ENCODE assay signal across 22 cellular contexts in genomic region chr4:1357356-1358248, GRCh38. TPM values are rescaled to one million over a fixed set of nuclear protein-coding genes. Genes with fewer than 3 reads are reported as not detected.
A peak's percentile ranks its signal among the peaks of the same experiment; 100 is the strongest.
DNase-seq lines count a peak whose midpoint lies in the region; ATAC-seq, FAIRE-seq and TF ChIP-seq lines count a peak whose summit lies in the region.
"Had no signal": no experiment of that assay in that cellular context is flagged by ENCODE, and none has a peak within 500 bp of the region (broad histone marks: within the 10 kb centered on the region; RNA-seq: fewer than 3 reads in every experiment).

No MANE protein-coding gene starts in this region.

- DNase-seq in HepG2 (ENCODE audit: low spot score) (no peak), right lobe of liver (no peak), cerebellum (ENCODE audit: low spot score) (peak; percentile 55), mesenchymal stem cell (no peak), substantia nigra (lab: John Stamatoyannopoulos, UW) (peak in 34 of 49 donors; percentile 9 to 82 (median 42)), progenitor cell of endocrine pancreas (ENCODE audit: low spot score, unreplicated experiment) (no peak), NCI-H510A treated with DMSO at 0.1 percent for 48 hours (lab: John Stamatoyannopoulos, UW) (no peak), urothelium cell line (ENCODE audit: low spot score) (no peak)
- DNase-seq: CD8-positive, alpha-beta T cell; DMS 273 treated with DMSO at 0.1 percent for 48 hours; HFFc6; Karpas-422; MM.1S; NCI-H1417; NCI-H1930; NCI-H2171; NCI-H446 treated with DMSO at 0.1 percent for 48 hours; NCI-H82; SHP77 had no signal

- H2BK15ac ChIP-seq in mesenchymal stem cell (ENCODE audit: low read depth, poor library complexity, severe bottlenecking): no peak overlapping the region

- H2BK5ac ChIP-seq in mesenchymal stem cell (ENCODE audit: low read depth, low read length, poor library complexity, severe bottlenecking): no peak overlapping the region

- H3K9me3 Mint-ChIP-seq in progenitor cell of endocrine pancreas (ENCODE audit: low read depth): no peaks in the 10 kb centered on the region
- H3K9me3 Mint-ChIP-seq: CD8-positive, alpha-beta T cell; HFFc6 had no signal

- H3K27ac Mint-ChIP-seq in progenitor cell of endocrine pancreas: no peak overlapping the region
- H3K27ac Mint-ChIP-seq: CD8-positive, alpha-beta T cell; HFFc6 had no signal

- H2AK5ac ChIP-seq in mesenchymal stem cell (ENCODE audit: low read length, severe bottlenecking): no peak overlapping the region

- peaks cover 16% of the 10 kb centered on the region for H3K4me1 ChIP-seq in HepG2 (ENCODE audit: insufficient read depth, low read length)
- H3K4me1 ChIP-seq in right lobe of liver: no peaks in the 10 kb centered on the region
- H3K4me1 ChIP-seq in mesenchymal stem cell (ENCODE audit: control insufficient read depth, insufficient read depth, low read depth, low read length): peaks cover 6% of the 10 kb centered on the region
- H3K4me1 ChIP-seq: A549 had no signal

- no peak overlapping the region for H3K23ac ChIP-seq in mesenchymal stem cell (ENCODE audit: low read length in 2 of 2)

- no peaks in the 10 kb centered on the region for H4K20me1 ChIP-seq in HepG2 (ENCODE audit: insufficient read depth, low read length)

- TF ChIP-seq RAD21 in HepG2 (CRISPR knock-in tag; IDR thresholded peaks at IDR 0.05): no peak

- no peak overlapping the region for H3K9ac ChIP-seq in HepG2 (ENCODE audit: insufficient read depth, low read depth, low read length)
- H3K9ac ChIP-seq in mesenchymal stem cell (ENCODE audit: low read length): no peak overlapping the region

- no peak overlapping the region for H2BK120ac ChIP-seq in mesenchymal stem cell (ENCODE audit: low read depth, low read length)

- TF ChIP-seq POLR2A in HepG2 (IDR thresholded peaks at IDR 0.05; ENCODE audit: insufficient read depth in 1 of 2, low read depth in 2 of 2, low read length in 2 of 2) (no peak), right lobe of liver (IDR thresholded peaks at IDR 0.05) (no peak)

- no peak for TF ChIP-seq EP300 in HepG2 (IDR thresholded peaks at IDR 0.05; ENCODE audit: low read depth in 2 of 2, low read length in 2 of 2)
- no peak for TF ChIP-seq EP300 in HepG2 (CRISPR knock-in tag; IDR thresholded peaks at IDR 0.05; ENCODE audit: borderline replicate concordance)

- POLR2A ChIA-PET in HepG2 (lab: Yijun Ruan, JAX): no interaction called here

- no peaks in the 10 kb centered on the region for H3K9me3 ChIP-seq in HepG2 (ENCODE audit: low read length)
- H3K9me3 ChIP-seq in right lobe of liver: no peaks in the 10 kb centered on the region
- H3K9me3 ChIP-seq in mesenchymal stem cell (ENCODE audit: control insufficient read depth, low read length): no peaks in the 10 kb centered on the region
- H3K9me3 ChIP-seq: A549 had no signal

- in situ Hi-C loops in HepG2 (cut with HindIII; ENCODE audit: extremely low pct_ligation_motif_present, low pct_unique_long_range_greater_than_20kb): loop anchor here (10.0 kb wide), 1 partner anchor 157 kb away; no protein-coding TSS in a partner anchor

- H3K36me3 ChIP-seq in HepG2 (replicated peaks in 1 of 2; ENCODE audit: control insufficient read depth in 1 of 2, insufficient read depth in 2 of 2, low read length in 2 of 2) (peaks cover 6 to 11% of the 10 kb centered on the region in 2 experiments; a peak in 4 of 5 replicates), right lobe of liver (peaks cover 0 to 23% (median 3%) of the 10 kb centered on the region in 4 donors), mesenchymal stem cell (ENCODE audit: control insufficient read depth in 1 of 2, insufficient read depth in 2 of 2, low read depth in 1 of 2, low read length in 2 of 2) (peaks cover 51 to 94% of the 10 kb centered on the region in 2 experiments)

- no peak overlapping the region for H3K18ac ChIP-seq in mesenchymal stem cell (ENCODE audit: low read depth in 1 of 2, low read length in 2 of 2)

- peak overlapping the region; percentile 4 for H4K8ac ChIP-seq in mesenchymal stem cell (ENCODE audit: low read length)

- no peak for FAIRE-seq in HepG2 (lab: Jason Lieb, UNC)
- no peak for FAIRE-seq in urothelium cell line (lab: Jason Lieb, UNC)
- FAIRE-seq: A549 had no signal

- no peaks in the 10 kb centered on the region for H3K4me1 Mint-ChIP-seq in progenitor cell of endocrine pancreas (ENCODE audit: low read depth)

- H2AFZ ChIP-seq in HepG2 (ENCODE audit: low read length): no peak overlapping the region
- H2AFZ ChIP-seq in mesenchymal stem cell (ENCODE audit: low read depth, low read length): no peak overlapping the region

- peaks cover 4% of the 10 kb centered on the region for H3K36me3 Mint-ChIP-seq in progenitor cell of endocrine pancreas (ENCODE audit: insufficient read depth)

- TF ChIP-seq CTCF in HepG2 (CRISPR knock-in tag; IDR thresholded peaks at IDR 0.05): no peak
- no peak for TF ChIP-seq CTCF in right lobe of liver (IDR thresholded peaks at IDR 0.05)
- no peak for TF ChIP-seq CTCF in progenitor cell of endocrine pancreas (IDR thresholded peaks at IDR 0.05; ENCODE audit: unreplicated experiment)

- H4K91ac ChIP-seq in mesenchymal stem cell (ENCODE audit: low read length): peak overlapping the region; percentile 25

- BruUV-seq in HepG2 (replicated peaks; lab: Mats Ljungman, UMichigan): no TSS peak

- intact Hi-C loops in HepG2 (cut with micrococcal nuclease; ENCODE audit: unreplicated experiment): loop anchor here (5.0 kb wide), 1 partner anchor 155 kb away; no protein-coding TSS in a partner anchor
- intact Hi-C loops in right lobe of liver (cut with DNase I): loop anchor here (10.0 kb wide), 2 partner anchors 157 to 223 kb away; no protein-coding TSS in a partner anchor

- H3K27me3 ChIP-seq in HepG2 (ENCODE audit: control insufficient read depth in 1 of 2, insufficient read depth in 2 of 2, low read length in 2 of 2) (no peaks in the 10 kb centered on the region), right lobe of liver (no peaks in the 10 kb centered on the region), mesenchymal stem cell (ENCODE audit: control insufficient read depth in 1 of 2, insufficient read depth in 1 of 2, low read length in 2 of 2) (no peaks in the 10 kb centered on the region)

- H3K4ac ChIP-seq in mesenchymal stem cell (ENCODE audit: low read depth in 1 of 2, low read length in 2 of 2): no peak overlapping the region

- H3K27ac ChIP-seq in HepG2 (ENCODE audit: extremely low read length, insufficient read depth, low read length) (no peak overlapping the region), right lobe of liver (no peak overlapping the region), mesenchymal stem cell (ENCODE audit: low read length, poor library complexity, severe bottlenecking) (no peak overlapping the region), substantia nigra (ENCODE audit: low read depth, low read length, poor library complexity, severe bottlenecking) (no peak overlapping the region)
- H3K27ac ChIP-seq: A549 had no signal

- H3K79me1 ChIP-seq in mesenchymal stem cell (replicated peaks; ENCODE audit: low read length, poor library complexity, severe bottlenecking): peaks cover 28% of the 10 kb centered on the region

- WGBS in HepG2 (ENCODE audit: low lambda C conversion rate): 95% methylated on average over 3 of the region's 27 CpGs
- no CpG with 5 or more reads among the region's 27 CpGs for WGBS in right lobe of liver (ENCODE audit: insufficient coverage, low coverage, low lambda C conversion rate, missing lambda C conversion rate)
- WGBS in mesenchymal stem cell: 96% methylated on average over 27 of the region's 27 CpGs

- no peak overlapping the region for H3K14ac ChIP-seq in mesenchymal stem cell (ENCODE audit: low read length in 2 of 2)

- H3K79me2 ChIP-seq in HepG2 (ENCODE audit: insufficient read depth, low read length): no peaks in the 10 kb centered on the region

- H3K4me3 ChIP-seq in HepG2 (replicated peaks in 1 of 3; ENCODE audit: insufficient read depth in 1 of 3, low read depth in 2 of 3, low read length in 3 of 3) (no peak overlapping the region), right lobe of liver (no peak overlapping the region), mesenchymal stem cell (ENCODE audit: insufficient read depth in 1 of 2, low read depth in 1 of 2, low read length in 2 of 2) (no peak overlapping the region)
- H3K4me3 ChIP-seq: A549 had no signal

- no peak overlapping the region for H2BK12ac ChIP-seq in mesenchymal stem cell (ENCODE audit: low read length in 2 of 2)

- no peak overlapping the region for H3K4me3 Mint-ChIP-seq in progenitor cell of endocrine pancreas (ENCODE audit: low read depth)
- H3K4me3 Mint-ChIP-seq: CD8-positive, alpha-beta T cell; HFFc6 had no signal

- no peaks in the 10 kb centered on the region for H3K27me3 Mint-ChIP-seq in progenitor cell of endocrine pancreas

- CTCF ChIA-PET in HepG2 (lab: Yijun Ruan, JAX; ENCODE audit: low intra/inter-chr PET ratio, low total read pairs): no interaction called here

- ATAC-seq in HepG2 (no peak), right lobe of liver (no peak)
- ATAC-seq: A549; CD8-positive, alpha-beta T cell; Panc1 had no signal

- H3K4me2 ChIP-seq in HepG2 (ENCODE audit: low read depth, low read length) (no peak overlapping the region), mesenchymal stem cell (ENCODE audit: low read length, poor library complexity, severe bottlenecking) (no peak overlapping the region)
- H3K4me2 ChIP-seq: A549 had no signal

RNA-seq across cellular contexts. Expression of gene UVSSA, which starts 10.6 kb away (rescaled TPM):
- total RNA-seq in HepG2 (2016; rRNA removed; fragmentation: Illumina TruSeq; extraction: Trizol) (4.6 and 4.8 TPM in 2 replicates), right lobe of liver (10 to 100 TPM in 3 of 6 experiments, 1 to 10 TPM in 3; 9.1 to 14.5 (median 11.3) TPM), cerebellum (14.8 TPM), progenitor cell of endocrine pancreas (32.5 and 39.5 TPM in 2 replicates)
- 2.3 and 4.1 TPM in 2 replicates for total RNA-seq in HepG2 (2016; cell fraction: cytosol; rRNA removed; fragmentation: Illumina TruSeq; extraction: Trizol; ENCODE audit: low read depth)
- total RNA-seq in HepG2 (2016; cell fraction: insoluble cytoplasmic fraction; rRNA removed; fragmentation: Illumina TruSeq; extraction: Trizol): 3.7 and 4.7 TPM in 2 replicates
- 2.9 and 3.9 TPM in 2 replicates for total RNA-seq in HepG2 (2016; cell fraction: membrane; rRNA removed; fragmentation: Illumina TruSeq; extraction: Trizol)
- 6.9 and 7.1 TPM in 2 replicates for total RNA-seq in HepG2 (2016; cell fraction: nucleus; rRNA removed; fragmentation: Illumina TruSeq; extraction: Trizol)
- polyA plus RNA-seq in HepG2 (2011; rRNA removed): 8.4 and 8.6 TPM in 2 replicates
- polyA plus RNA-seq in HepG2 (2011; cell fraction: cytosol; rRNA removed): 3.0 and 4.1 TPM in 2 replicates
- 80.9 and 90.3 TPM in 2 replicates for polyA plus RNA-seq in HepG2 (2011; cell fraction: nucleus; rRNA removed)
- 7.1 and 7.7 TPM in 2 replicates for polyA plus RNA-seq in HepG2 (2012)
- 0.16 and 0.25 TPM in 2 replicates for polyA plus RNA-seq in HepG2 (2016; cell fraction: cytosol; fragmentation: Illumina TruSeq; extraction: Trizol; ENCODE audit: low read depth)
- polyA plus RNA-seq in HepG2 (2016; cell fraction: insoluble cytoplasmic fraction; fragmentation: Illumina TruSeq; extraction: Trizol; ENCODE audit: low read depth): 3.8 and 4.8 TPM in 2 replicates
- 0.59 and 0.60 TPM in 2 replicates for polyA plus RNA-seq in HepG2 (2016; cell fraction: membrane; fragmentation: Illumina TruSeq; extraction: Trizol; ENCODE audit: low read depth)
- polyA plus RNA-seq in HepG2 (2016; cell fraction: nucleus; fragmentation: Illumina TruSeq; extraction: Trizol; ENCODE audit: insufficient read depth, low read depth): 29.2 and 29.8 TPM in 2 replicates
- polyA minus RNA-seq in HepG2 (2011; rRNA and poly(A)+ RNA removed; ENCODE audit: low replicate concordance): 3.9 and 14.3 TPM in 2 replicates
- polyA minus RNA-seq in HepG2 (2011; cell fraction: cytosol; rRNA and poly(A)+ RNA removed): 3.6 and 4.4 TPM in 2 replicates
- polyA minus RNA-seq in HepG2 (2011; cell fraction: nucleus; rRNA and poly(A)+ RNA removed): 18.8 and 20.2 TPM in 2 replicates
- polyA plus RNA-seq in mesenchymal stem cell (2013, experiment 1 of 2): 4.8 TPM
- polyA plus RNA-seq in mesenchymal stem cell (2013, experiment 2 of 2): 4.3 TPM

RNA-seq across cellular contexts. Expression of gene NKX1-1, which starts 48.6 kb away (rescaled TPM):
- total RNA-seq in HepG2 (2016; rRNA removed; fragmentation: Illumina TruSeq; extraction: Trizol) (not detected in 2 replicates), right lobe of liver (not detected), cerebellum (not detected), progenitor cell of endocrine pancreas (not detected in 2 replicates)
- total RNA-seq in HepG2 (2016; cell fraction: cytosol; rRNA removed; fragmentation: Illumina TruSeq; extraction: Trizol; ENCODE audit: low read depth): not detected in 2 replicates
- total RNA-seq in HepG2 (2016; cell fraction: insoluble cytoplasmic fraction; rRNA removed; fragmentation: Illumina TruSeq; extraction: Trizol): not detected in 2 replicates
- total RNA-seq in HepG2 (2016; cell fraction: membrane; rRNA removed; fragmentation: Illumina TruSeq; extraction: Trizol): not detected in 2 replicates
- total RNA-seq in HepG2 (2016; cell fraction: nucleus; rRNA removed; fragmentation: Illumina TruSeq; extraction: Trizol): not detected in 2 replicates
- polyA plus RNA-seq in HepG2 (2011; rRNA removed): not detected in 2 replicates
- not detected in 2 replicates for polyA plus RNA-seq in HepG2 (2011; cell fraction: cytosol; rRNA removed)
- polyA plus RNA-seq in HepG2 (2011; cell fraction: nucleus; rRNA removed): not detected in 2 replicates
- polyA plus RNA-seq in HepG2 (2012): not detected in 2 replicates
- not detected in 2 replicates for polyA plus RNA-seq in HepG2 (2016; cell fraction: cytosol; fragmentation: Illumina TruSeq; extraction: Trizol; ENCODE audit: low read depth)
- not detected in 2 replicates for polyA plus RNA-seq in HepG2 (2016; cell fraction: insoluble cytoplasmic fraction; fragmentation: Illumina TruSeq; extraction: Trizol; ENCODE audit: low read depth)
- not detected in 2 replicates for polyA plus RNA-seq in HepG2 (2016; cell fraction: membrane; fragmentation: Illumina TruSeq; extraction: Trizol; ENCODE audit: low read depth)
- not detected in 2 replicates for polyA plus RNA-seq in HepG2 (2016; cell fraction: nucleus; fragmentation: Illumina TruSeq; extraction: Trizol; ENCODE audit: insufficient read depth, low read depth)
- polyA minus RNA-seq in HepG2 (2011; rRNA and poly(A)+ RNA removed; ENCODE audit: low replicate concordance): not detected in 2 replicates
- not detected in 2 replicates for polyA minus RNA-seq in HepG2 (2011; cell fraction: cytosol; rRNA and poly(A)+ RNA removed)
- polyA minus RNA-seq in HepG2 (2011; cell fraction: nucleus; rRNA and poly(A)+ RNA removed): not detected in 2 replicates
- not detected for polyA plus RNA-seq in mesenchymal stem cell (2013, experiment 1 of 2)
- polyA plus RNA-seq in mesenchymal stem cell (2013, experiment 2 of 2): not detected
- total RNA-seq: CD8-positive, alpha-beta T cell; H4; HFFc6 had no signal
- polyA plus RNA-seq: A549 had no signal

Comparison
In these comparisons a context has a peak if more than half of its experiments do, and no peak if none do; other contexts are left out.
1. DNase-seq: peak in cerebellum (single experiment) and substantia nigra (34 of 49); none in HepG2 (single experiment), right lobe of liver (0 of 3), mesenchymal stem cell (single experiment), progenitor cell of endocrine pancreas (single experiment), NCI-H510A treated with DMSO at 0.1 percent for 48 hours (single experiment) and urothelium cell line (single experiment).